ENCODE assay signal across 22 cellular contexts in genomic region chr1:63739452-63739851, GRCh38. TPM values are rescaled to one million over a fixed set of nuclear protein-coding genes. Genes with fewer than 3 reads are reported as not detected.
A peak's percentile ranks its signal among the peaks of the same experiment; 100 is the strongest.
DNase-seq lines count a peak whose midpoint lies in the region; ATAC-seq and TF ChIP-seq lines count a peak whose summit lies in the region.
"Had no signal": no experiment of that assay in that cellular context is flagged by ENCODE, and none has a peak within 500 bp of the region (broad histone marks: within the 10 kb centered on the region; RNA-seq: fewer than 3 reads in every experiment).

No MANE protein-coding gene starts in this region.

- H3K4me1 ChIP-seq in H9 (ENCODE audit: insufficient read depth, low read length): no peaks in the 10 kb centered on the region; the same call in 1 of the 2 replicates
- no peaks in the 10 kb centered on the region for H3K4me1 ChIP-seq in OCI-LY7 (ENCODE audit: insufficient read depth, low read length, poor library complexity, severe bottlenecking)
- no peaks in the 10 kb centered on the region for H3K4me1 ChIP-seq in endodermal cell (ENCODE audit: control insufficient read depth, insufficient read depth, low read length)

- 0 out of 2 replicates have a peak overlapping the region, but pooled peaks have one; percentile 58 for H3K14ac ChIP-seq in H9 (ENCODE audit: insufficient read depth, low read length)

- BruUV-seq in OCI-LY7 (replicated peaks; lab: Mats Ljungman, UMichigan): no TSS peak

- H3K9me3 ChIP-seq in H9 (ENCODE audit: control insufficient read depth, low read depth, low read length) (no peaks in the 10 kb centered on the region), OCI-LY7 (ENCODE audit: low read length) (peaks cover 4% of the 10 kb centered on the region), endodermal cell (ENCODE audit: control insufficient read depth, low read length) (peaks cover 16% of the 10 kb centered on the region)

- H3K27me3 Mint-ChIP-seq in H9 (ENCODE audit: low read depth) (no peaks in the 10 kb centered on the region; the same call in 1 of the 2 replicates), endodermal cell (ENCODE audit: insufficient read depth) (peaks cover 2% of the 10 kb centered on the region)

- no peak overlapping the region for H4K91ac ChIP-seq in H9 (ENCODE audit: insufficient read length, low read depth, low read length)

- H3K9me3 Mint-ChIP-seq in H9 (peaks cover 15 to 18% of the 10 kb centered on the region in 2 experiments), endodermal cell (peaks cover 24% of the 10 kb centered on the region)

- no peaks in the 10 kb centered on the region for H4K20me1 ChIP-seq in H9 (ENCODE audit: control insufficient read depth, insufficient read depth, insufficient read length)
- H4K20me1 ChIP-seq in OCI-LY7 (ENCODE audit: insufficient read depth, low read length): no peaks in the 10 kb centered on the region

- H2BK5ac ChIP-seq in H9 (ENCODE audit: insufficient read length, low read length): no peak overlapping the region

- H2BK15ac ChIP-seq in H9 (ENCODE audit: low read depth, low read length): no peak overlapping the region

- H3K27me3 ChIP-seq in H9 (ENCODE audit: insufficient read depth, low read length) (no peaks in the 10 kb centered on the region), endodermal cell (ENCODE audit: control insufficient read depth, insufficient read depth, low read length, poor library complexity, severe bottlenecking) (no peaks in the 10 kb centered on the region)

- H3K79me1 ChIP-seq in H9 (ENCODE audit: insufficient read depth, low read depth, low read length, poor library complexity, severe bottlenecking): no peaks in the 10 kb centered on the region

- peaks cover 5 to 21% (median 6%) of the 10 kb centered on the region in 3 experiments for H3K36me3 Mint-ChIP-seq in H9 (ENCODE audit: insufficient read depth in 1 of 3, low read depth in 3 of 3)
- no peaks in the 10 kb centered on the region for H3K36me3 Mint-ChIP-seq in endodermal cell (ENCODE audit: low read depth)
- H3K36me3 Mint-ChIP-seq: CD4-positive, alpha-beta memory T cell; IgD-negative memory B cell; T-cell had no signal

- H3K79me2 ChIP-seq in H9 (ENCODE audit: insufficient read depth, low read length) (no peaks in the 10 kb centered on the region), OCI-LY7 (ENCODE audit: insufficient read depth, low read depth, low read length) (no peaks in the 10 kb centered on the region)

- no peaks in the 10 kb centered on the region for H3K36me3 ChIP-seq in OCI-LY7 (ENCODE audit: insufficient read depth, low read length)
- no peaks in the 10 kb centered on the region for H3K36me3 ChIP-seq in endodermal cell (ENCODE audit: control insufficient read depth, insufficient read depth, low read length)

- no peak overlapping the region for H2BK20ac ChIP-seq in H9 (ENCODE audit: low read depth, low read length, poor library complexity, severe bottlenecking)

- no peak overlapping the region for H3T11ph ChIP-seq in H9 (ENCODE audit: low read length)

- intact Hi-C loops in OCI-LY7 (cut with micrococcal nuclease; ENCODE audit: unreplicated experiment): no loop called here

- POLR2A ChIA-PET in OCI-LY7 (lab: Charles Lee): no interaction called here

- ATAC-seq in GM21381 (IDR thresholded peaks at IDR 0.05; ENCODE audit: unreplicated experiment): no peak
- ATAC-seq: Panc1, T-cell had no signal

- H4K8ac ChIP-seq in H9 (replicated peaks; ENCODE audit: insufficient read length, low read depth, low read length): no peak overlapping the region

- no peak overlapping the region for H3K23ac ChIP-seq in H9 (ENCODE audit: insufficient read length, low read depth, low read length)

- no peak overlapping the region for H3K9ac ChIP-seq in H9 (ENCODE audit: extremely low read depth, insufficient read length, low read length)
- H3K9ac ChIP-seq in endodermal cell (ENCODE audit: extremely low read depth, low read length, poor library complexity, severe bottlenecking): no peak overlapping the region

- H3K4me2 ChIP-seq in H9 (ENCODE audit: insufficient read depth, insufficient read length, low read length): no peak overlapping the region
- H3K4me2 ChIP-seq in OCI-LY7 (ENCODE audit: low read length): no peak overlapping the region

- H2AFZ ChIP-seq in H9 (ENCODE audit: low read length) (peak overlapping the region; percentile 62), OCI-LY7 (ENCODE audit: low read length) (no peak overlapping the region)

- no peaks in the 10 kb centered on the region for H3K23me2 ChIP-seq in H9 (ENCODE audit: insufficient read length, low read depth, low read length, poor library complexity, severe bottlenecking)

- H3K27ac ChIP-seq in H9 (ENCODE audit: insufficient read length, low read depth, low read length) (no peak overlapping the region), OCI-LY7 (ENCODE audit: low read depth, low read length, poor library complexity, severe bottlenecking) (no peak overlapping the region), endodermal cell (ENCODE audit: low read depth, low read length) (no peak overlapping the region)
- H3K27ac ChIP-seq: HL-60, RWPE1 had no signal

- H3K4ac ChIP-seq in H9 (ENCODE audit: low read depth, low read length): no peak overlapping the region

- H3K4me3 ChIP-seq in OCI-LY7 (ENCODE audit: low read depth, low read length, poor library complexity, severe bottlenecking): no peak overlapping the region
- H3K4me3 ChIP-seq in endodermal cell (ENCODE audit: low read length): no peak overlapping the region

- peak overlapping the region; percentile 33 for H2BK12ac ChIP-seq in H9 (ENCODE audit: insufficient read length, low read depth, low read length)

- no peak overlapping the region for H2BK120ac ChIP-seq in H9 (ENCODE audit: low read depth, low read length, poor library complexity, severe bottlenecking)

- no peaks in the 10 kb centered on the region for H3K9me2 ChIP-seq in OCI-LY7 (ENCODE audit: insufficient read depth, low read length)

- H3K4me1 Mint-ChIP-seq in H9: peaks cover 4 to 15% of the 10 kb centered on the region in 2 experiments; a peak in 3 of 4 replicates
- peaks cover 8% of the 10 kb centered on the region for H3K4me1 Mint-ChIP-seq in endodermal cell

- CTCF ChIA-PET in OCI-LY7 (lab: Charles Lee; ENCODE audit: unreplicated experiment): no interaction called here

- H3K4me3 Mint-ChIP-seq in H9 (no peak overlapping the region; a peak in 1 of 5 replicates), endodermal cell (no peak overlapping the region)
- H3K4me3 Mint-ChIP-seq: CD4-positive, alpha-beta memory T cell; IgD-negative memory B cell; T-cell had no signal

- no peak overlapping the region for H3K18ac ChIP-seq in H9 (ENCODE audit: insufficient read length, low read depth, low read length)

- no peak overlapping the region for H3K56ac ChIP-seq in H9 (ENCODE audit: insufficient read length, low read depth, low read length)

- no peak overlapping the region for H4K5ac ChIP-seq in H9 (ENCODE audit: insufficient read length, low read depth, low read length)

- peak overlapping the region in 1 of 3 experiments; percentile 66; a peak in 1 of 7 replicates for H3K27ac Mint-ChIP-seq in H9
- no peak overlapping the region for H3K27ac Mint-ChIP-seq in endodermal cell
- H3K27ac Mint-ChIP-seq: IgD-negative memory B cell, T-cell had no signal

- TF ChIP-seq CTCF in H9 (conservative IDR thresholded peaks at IDR 0.05): peak; percentile 60
- 0 out of 2 replicates have a peak, but pooled peaks have one; percentile 31 for TF ChIP-seq CTCF in OCI-LY7 (conservative IDR thresholded peaks at IDR 0.05; ENCODE audit: low read length)
- peak; percentile 64 for TF ChIP-seq CTCF in endodermal cell (conservative IDR thresholded peaks at IDR 0.05)

- DNase-seq in H9 (peak; percentile 56), OCI-LY7 (ENCODE audit: low spot score) (peak; percentile 3), endodermal cell (peak; percentile 60), COLO829 (ENCODE audit: low spot score) (no peak), activated T-cell treated with anti-CD3 and anti-CD28 coated beads for 4 hours (no peak), NCI-H1694 (lab: John Stamatoyannopoulos, UW) (no peak)
- DNase-seq: C1 segment of cervical spinal cord; CD4-positive, alpha-beta memory T cell; DMS153; Karpas-422; MV-4-11; NCI-H1105 treated with DMSO at 0.1 percent for 48 hours; NCI-H2081; NCI-H2227 treated with DMSO at 0.1 percent for 48 hours; NCI-H526 treated with DMSO at 0.1 percent for 48 hours; SHP77; T-cell had no signal

- H2AK5ac ChIP-seq in H9 (ENCODE audit: insufficient read length, low read length): no peak overlapping the region

- no CpG with 5 or more reads among the region's 2 CpGs for WGBS in H9 (ENCODE audit: extremely low coverage, insufficient read length, low lambda C conversion rate)
- WGBS in endodermal cell (ENCODE audit: insufficient coverage in 1 of 2, insufficient read length in 1 of 2), 2 experiments: 84 to 100% methylated on average over 1 to 2 of the region's 2 CpGs

RNA-seq across cellular contexts. Expression of gene ROR1, which starts 34.4 kb away (rescaled TPM):
- total RNA-seq in H9 (2021) (75.9 and 76.4 TPM in 2 replicates), OCI-LY7 (2022) (1.4 and 2.5 TPM in 2 replicates), endodermal cell (10 to 100 TPM; 77.4 to 77.9 TPM)
- 0.47 and 0.85 TPM in 2 replicates for total RNA-seq in OCI-LY7 (2014; rRNA removed; shearing (Covaris generic))
- polyA plus RNA-seq in endodermal cell (2013, experiment 1 of 2): 28.6 TPM
- polyA plus RNA-seq in endodermal cell (2013, experiment 2 of 2): 27.2 TPM
- total RNA-seq: CD4-positive, alpha-beta memory T cell had no signal
- polyA plus RNA-seq: CD4-positive, alpha-beta memory T cell had no signal

Comparison
In these comparisons a context has a peak if more than half of its experiments do, and no peak if none do; other contexts are left out.
1. DNase-seq: peak in H9 (single experiment), OCI-LY7 (single experiment) and endodermal cell (single experiment); none in COLO829 (single experiment), activated T-cell treated with anti-CD3 and anti-CD28 coated beads for 4 hours (single experiment) and NCI-H1694 (single experiment).
2. RNA of gene ROR1, which starts 34.4 kb away (total RNA-seq): 77.4 to 77.9 TPM in endodermal cell and 75.9 to 76.4 TPM in H9; 0.47 to 2.5 TPM in OCI-LY7; every median in the first group is over 10 times any median in the second.
3. Peak in every context shown above with its lines, with median percentiles within 50 percentile points of each other: CTCF ChIP-seq.